Comparison of ENCODE assay signal across 1 cellular context in genomic region chr9:133656211-133657119, GRCh38.
TF ChIP-seq lines count a peak whose summit lies in the region.

No MANE protein-coding gene starts in this region.

TF ChIP-seq in GM23338, 12 proteins besides CTCF, POLR2A, EP300 and RAD21 (continued from another document):
- TF ChIP-seq ETS1 (IDR thresholded peaks at IDR 0.05), result no peak
- no peak for TF ChIP-seq NANOG (IDR thresholded peaks at IDR 0.05; ENCODE audit: borderline replicate concordance)
- TF ChIP-seq EZH2 (IDR thresholded peaks at IDR 0.05; ENCODE audit: low read depth, unreplicated experiment), result no peak
TF ChIP-seq in GM23338: peak in this region for 0.
